In genomic region chr3:110995461-110996226, GRCh38 we compare ENCODE assay signal across 10 cellular contexts.
A peak's percentile ranks its signal among the peaks of the same experiment; 100 is the strongest.
DNase-seq lines count a peak whose midpoint lies in the region; ATAC-seq, FAIRE-seq and TF ChIP-seq lines count a peak whose summit lies in the region.
"Had no signal": no experiment of that assay in that cellular context is flagged by ENCODE, and none has a peak within 500 bp of the region (broad histone marks: within the 10 kb centered on the region; RNA-seq: fewer than 3 reads in every experiment).

No MANE protein-coding gene starts in this region.

- ATAC-seq in RWPE2 (ENCODE audit: low read depth): peak; percentile 53
- ATAC-seq in HG02763 (IDR thresholded peaks at IDR 0.05; ENCODE audit: unreplicated experiment): no peak
- no peak for ATAC-seq in HG02973 (IDR thresholded peaks at IDR 0.05; ENCODE audit: unreplicated experiment)
- ATAC-seq: activated CD4-positive, alpha-beta T cell treated with anti-CD3 and anti-CD28 coated beads for 36 hours had no signal

- no peaks in the 10 kb centered on the region for H3K27me3 ChIP-seq in BJ (ENCODE audit: control insufficient read depth, insufficient read depth, low read length)
- no peaks in the 10 kb centered on the region for H3K27me3 ChIP-seq in RWPE2 (ENCODE audit: insufficient read depth, poor library complexity, severe bottlenecking)

- peak; percentile 39 for DNase-seq in BJ (ENCODE audit: low read depth)
- DNase-seq in HTR-8/SVneo (ENCODE audit: insufficient read length, low spot score): peak; percentile 5
- no peak for DNase-seq in RWPE2 (ENCODE audit: low spot score)
- DNase-seq in foreskin fibroblast: peak; percentile 59 to 62
- no peak for DNase-seq in activated CD8-positive, alpha-beta memory T cell treated with anti-CD3 and anti-CD28 coated beads, Interleukin-2, amount 50 U/mL, for 48 hours
- DNase-seq in germinal center (ENCODE audit: low spot score): no peak
- DNase-seq: activated CD4-positive, alpha-beta T cell treated with anti-CD3 and anti-CD28 coated beads for 36 hours; CD4-positive, alpha-beta memory T cell had no signal

- no peak for FAIRE-seq in HTR-8/SVneo (lab: Jason Lieb, UNC)

- peaks cover 8% of the 10 kb centered on the region for H3K4me1 ChIP-seq in RWPE2 (ENCODE audit: insufficient read depth, poor library complexity, severe bottlenecking)

- no peak overlapping the region for H3K4me3 ChIP-seq in BJ (ENCODE audit: low read depth, low read length)
- H3K4me3 ChIP-seq in RWPE2 (ENCODE audit: severe bottlenecking): no peak overlapping the region
- no peak overlapping the region for H3K4me3 ChIP-seq in foreskin fibroblast (ENCODE audit: low read depth in 1 of 2, low read length in 2 of 2)

- TF ChIP-seq CTCF in BJ (IDR thresholded peaks at IDR 0.05; ENCODE audit: insufficient read depth, low read depth, low read length) (no peak), RWPE2 (IDR thresholded peaks at IDR 0.05; ENCODE audit: poor library complexity, severe bottlenecking) (no peak), foreskin fibroblast (IDR thresholded peaks at IDR 0.05; ENCODE audit: low read depth, low read length) (no peak)

- H3K36me3 ChIP-seq in BJ (ENCODE audit: control insufficient read depth, insufficient read depth, low read length): no peaks in the 10 kb centered on the region
- H3K36me3 ChIP-seq in RWPE2 (ENCODE audit: low read depth): no peaks in the 10 kb centered on the region

- no peaks in the 10 kb centered on the region for H3K9me3 ChIP-seq in RWPE2 (ENCODE audit: severe bottlenecking)

- no peak overlapping the region for H3K27ac ChIP-seq in RWPE2 (ENCODE audit: poor library complexity, severe bottlenecking)

- CTCF ChIA-PET in BJ (lab: Yijun Ruan, JAX): no interaction called here

- POLR2A ChIA-PET in BJ (lab: Charles Lee): interaction anchor here (0.6 kb wide), 1 partner anchor 10 kb away, joined by 5 read pairs; no protein-coding TSS in a partner anchor

Comparison
In these comparisons a context has a peak if more than half of its experiments do, and no peak if none do; other contexts are left out.
1. DNase-seq: peak in BJ (single experiment), HTR-8/SVneo (single experiment) and foreskin fibroblast (2 of 2); none in RWPE2 (single experiment), activated CD8-positive, alpha-beta memory T cell treated with anti-CD3 and anti-CD28 coated beads, Interleukin-2, amount 50 U/mL, for 48 hours (single experiment) and germinal center (single experiment).